18 cellular contexts compared by ENCODE assay signal in the genomic region with DNA sequence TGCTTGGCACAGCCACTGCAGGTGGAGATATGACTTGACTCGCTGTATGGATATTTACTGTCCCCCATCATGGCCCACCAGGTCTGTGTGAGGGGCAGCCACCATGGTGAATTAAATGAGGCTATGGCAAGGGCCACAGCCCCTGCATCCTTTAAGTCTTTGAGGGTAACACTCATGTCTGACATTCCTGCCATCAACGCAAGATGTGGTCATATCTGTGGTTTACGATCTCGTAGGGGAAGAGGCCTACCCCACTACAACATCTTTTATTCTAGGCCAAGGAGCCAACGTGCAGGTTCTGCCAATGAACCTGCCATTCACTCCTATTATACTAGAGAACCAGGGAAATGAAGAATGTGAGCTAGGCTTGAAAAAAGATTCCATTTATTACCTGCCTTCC.
DNase-seq lines count a peak whose midpoint lies in the region; ATAC-seq, FAIRE-seq and TF ChIP-seq lines count a peak whose summit lies in the region.
"Had no signal": no experiment of that assay in that cellular context is flagged by ENCODE, and none has a peak within 500 bp of the region (broad histone marks: within the 10 kb centered on the region; RNA-seq: fewer than 3 reads in every experiment).

No MANE protein-coding gene starts in this region.

- peak overlapping the region in 4 of 7 donors; percentile 35 to 93 (median 80) for H3K27ac Mint-ChIP-seq in CD14-positive monocyte
- H3K27ac Mint-ChIP-seq in natural killer cell treated with Interleukin-12 subunit alpha and Interleukin-12 subunit beta and Interleukin-15 and Interleukin-18, amount 100 ng/mL, for 72 hours, result peak overlapping the region; percentile 86 to 90

- peaks cover 0 to 6% (median 0%) of the 10 kb centered on the region in 3 donors for H3K27me3 Mint-ChIP-seq in CD14-positive monocyte (ENCODE audit: low read depth in 3 of 3)
- H3K27me3 Mint-ChIP-seq in natural killer cell treated with Interleukin-12 subunit alpha and Interleukin-12 subunit beta and Interleukin-15 and Interleukin-18, amount 100 ng/mL, for 72 hours, result no peaks in the 10 kb centered on the region
- H3K27me3 Mint-ChIP-seq: CD4-positive, alpha-beta memory T cell had no signal

- no peak overlapping the region for H3K4me3 Mint-ChIP-seq in CD14-positive monocyte
- H3K4me3 Mint-ChIP-seq in natural killer cell treated with Interleukin-12 subunit alpha and Interleukin-12 subunit beta and Interleukin-15 and Interleukin-18, amount 100 ng/mL, for 72 hours, result peak overlapping the region; percentile 79

- no peak for ATAC-seq in natural killer cell treated with Interleukin-12 subunit alpha and Interleukin-12 subunit beta and Interleukin-15 and Interleukin-18, amount 100 ng/mL, for 72 hours
- ATAC-seq in GM19023 (IDR thresholded peaks at IDR 0.05; ENCODE audit: unreplicated experiment), result no peak

- no peak overlapping the region for H3K4me3 ChIP-seq in NB4 (ENCODE audit: low read depth, low read length)
- H3K4me3 ChIP-seq: PC-9, SJSA1 had no signal

- no peak for TF ChIP-seq CTCF in CD14-positive monocyte (IDR thresholded peaks at IDR 0.05)
- TF ChIP-seq CTCF in NB4 (IDR thresholded peaks at IDR 0.05; ENCODE audit: low read depth, low read length), result no peak

- H3K4me1 Mint-ChIP-seq in CD14-positive monocyte, result peaks cover 87% of the 10 kb centered on the region
- H3K4me1 Mint-ChIP-seq in natural killer cell treated with Interleukin-12 subunit alpha and Interleukin-12 subunit beta and Interleukin-15 and Interleukin-18, amount 100 ng/mL, for 72 hours (ENCODE audit: low read depth in 2 of 2), result peaks cover 78 to 82% of the 10 kb centered on the region in 2 donors

- intact Hi-C loops in CD14-positive monocyte (cut with micrococcal nuclease), result loop anchor here (5.0 to 10.0 kb wide), 6 partner anchors 105 to 385 kb away; partner anchors contain the start of gene ID2 (in 2 of the 2)

- FAIRE-seq in GM12891 (lab: Jason Lieb, UNC), result peak; percentile 26

- peaks cover 0 to 10% (median 3%) of the 10 kb centered on the region in 7 donors for H3K9me3 Mint-ChIP-seq in CD14-positive monocyte
- H3K9me3 Mint-ChIP-seq in natural killer cell treated with Interleukin-12 subunit alpha and Interleukin-12 subunit beta and Interleukin-15 and Interleukin-18, amount 100 ng/mL, for 72 hours, result peaks cover 5% of the 10 kb centered on the region
- H3K9me3 Mint-ChIP-seq: CD4-positive, alpha-beta memory T cell had no signal

- H3K36me3 Mint-ChIP-seq in CD14-positive monocyte, result peaks cover 9 to 10% of the 10 kb centered on the region in 2 donors
- peaks cover 20% of the 10 kb centered on the region for H3K36me3 Mint-ChIP-seq in natural killer cell treated with Interleukin-12 subunit alpha and Interleukin-12 subunit beta and Interleukin-15 and Interleukin-18, amount 100 ng/mL, for 72 hours
- H3K36me3 Mint-ChIP-seq: CD4-positive, alpha-beta memory T cell had no signal

- TF ChIP-seq POLR2A in GM12891 (IDR thresholded peaks at IDR 0.05; ENCODE audit: low read depth, low read length), result no peak
- TF ChIP-seq POLR2A in NB4 (IDR thresholded peaks at IDR 0.05; ENCODE audit: extremely low read depth, insufficient read length), result no peak

- no peak for DNase-seq in CD14-positive monocyte (ENCODE audit: low spot score)
- no peak for DNase-seq in GM12891 (ENCODE audit: insufficient read length, low spot score)
- DNase-seq in NB4 (ENCODE audit: low read depth), result peak; percentile 66
- no peak for DNase-seq in natural killer cell treated with Interleukin-12 subunit alpha and Interleukin-12 subunit beta and Interleukin-15 and Interleukin-18, amount 100 ng/mL, for 72 hours (ENCODE audit: low spot score)
- no peak for DNase-seq in NCI-H146 (lab: John Stamatoyannopoulos, UW)
- no peak for DNase-seq in NCI-H748 treated with DMSO at 0.1 percent for 48 hours (lab: John Stamatoyannopoulos, UW)
- DNase-seq: Calu3; CD4-positive, alpha-beta memory T cell; H7; IMR-90; NCI-H1048; NCI-H1436 treated with DMSO at 0.1 percent for 48 hours; NCI-H2081; NCI-H510A; NCI-H82; PC-9 had no signal

TF ChIP-seq in GM12891, 5 proteins besides CTCF, POLR2A, EP300 and RAD21:
- no peak for TF ChIP-seq PAX5 (IDR thresholded peaks at IDR 0.05; ENCODE audit: insufficient read depth, low read length, severe bottlenecking)
- no peak for TF ChIP-seq POU2F2 (IDR thresholded peaks at IDR 0.05; ENCODE audit: low read depth, low read length)
- TF ChIP-seq POLR2AphosphoS5 (IDR thresholded peaks at IDR 0.05; ENCODE audit: low read depth, low read length), result no peak
- TF ChIP-seq SPI1 (IDR thresholded peaks at IDR 0.05; ENCODE audit: low read depth, low read length), result no peak
- no peak for TF ChIP-seq TAF1 (IDR thresholded peaks at IDR 0.05; ENCODE audit: low read depth, low read length)
